10 cellular contexts compared by ENCODE assay signal in the genomic region with DNA sequence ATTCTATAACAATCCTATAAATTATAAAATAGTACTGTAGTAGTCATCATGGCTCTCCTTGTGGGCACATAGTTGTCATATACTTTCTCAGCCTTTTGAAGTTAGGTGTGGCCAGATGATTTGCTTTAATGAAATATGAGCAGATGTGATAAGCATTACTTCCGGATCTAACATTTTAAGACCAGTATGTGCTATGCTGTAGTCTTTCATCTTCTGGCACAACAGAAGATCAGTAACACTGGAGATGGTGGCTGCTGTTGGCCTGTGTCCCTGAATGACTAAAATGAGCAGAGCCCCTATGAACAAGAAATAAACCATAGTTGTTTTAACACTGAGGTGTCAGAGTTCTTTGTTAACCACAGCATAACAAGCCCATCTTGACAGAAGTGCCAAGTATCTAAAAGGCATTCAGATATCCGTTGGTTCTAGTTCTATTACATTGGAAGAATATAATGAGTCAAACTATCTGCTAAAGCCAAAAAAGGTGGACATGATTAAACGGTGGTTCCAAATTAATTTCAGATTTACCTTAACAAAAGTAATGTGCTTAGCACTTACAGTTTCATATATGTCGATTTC. TPM values are rescaled to one million over a fixed set of nuclear protein-coding genes. Genes with fewer than 3 reads are reported as not detected.
DNase-seq lines count a peak whose midpoint lies in the region; ATAC-seq and TF ChIP-seq lines count a peak whose summit lies in the region.
"Had no signal": no experiment of that assay in that cellular context is flagged by ENCODE, and none has a peak within 500 bp of the region (broad histone marks: within the 10 kb centered on the region; RNA-seq: fewer than 3 reads in every experiment).

No MANE protein-coding gene starts in this region.

- DNase-seq in activated gamma-delta T cell treated with Interleukin-2 at 50 U/mL for 16 hours (peak; percentile 46), activated gamma-delta T cell (lab: John Stamatoyannopoulos, UW) (no peak), OCI-LY7 (ENCODE audit: low spot score) (peak; percentile 38), mammary epithelial cell (peak; percentile 18), uterus (no peak), NCI-H510A treated with DMSO at 0.1 percent for 48 hours (lab: John Stamatoyannopoulos, UW) (no peak)
- DNase-seq in stimulated activated naive B cell treated with anti-CD40 and anti-IgM and Interleukin-4, amounts not matched to agents 10 μg/mL and 1 μg/mL and 100 μg/mL, for 72 hours = no peak
- DNase-seq: mesenchymal stem cell had no signal

- dilution Hi-C loops in mammary epithelial cell (cut with HindIII; ENCODE audit: low sequenced_read_pairs) = no loop called here

- POLR2A ChIA-PET in OCI-LY7 (lab: Charles Lee) = interaction anchor here (1.1 to 7.5 kb wide), 2 partner anchors 14 to 36 kb away, joined by 3 to 50 read pairs; no protein-coding TSS in a partner anchor

- peaks cover 50% of the 10 kb centered on the region for H3K4me1 ChIP-seq in OCI-LY7 (ENCODE audit: insufficient read depth, low read length, poor library complexity, severe bottlenecking)
- H3K4me1 ChIP-seq in mammary epithelial cell (ENCODE audit: insufficient read depth, low read length) = peaks cover 26% of the 10 kb centered on the region
- H3K4me1 ChIP-seq in uterus = peaks cover 0 to 8% of the 10 kb centered on the region in 2 donors

- H3K9me3 Mint-ChIP-seq in stimulated activated naive B cell treated with anti-CD40 and anti-IgM and Interleukin-4, amounts not matched to agents 10 μg/mL and 1 μg/mL and 100 μg/mL, for 72 hours = no peaks in the 10 kb centered on the region
- H3K9me3 Mint-ChIP-seq: WTC11 had no signal

- H3K9me3 ChIP-seq in OCI-LY7 (ENCODE audit: low read length) (no peaks in the 10 kb centered on the region), mammary epithelial cell (replicated peaks; ENCODE audit: insufficient read depth, low read length) (no peaks in the 10 kb centered on the region), uterus (no peaks in the 10 kb centered on the region)

- no peaks in the 10 kb centered on the region for H3K9me2 ChIP-seq in OCI-LY7 (ENCODE audit: insufficient read depth, low read length)

- BruUV-seq in OCI-LY7 (replicated peaks; lab: Mats Ljungman, UMichigan) = no TSS peak
- no TSS peak for BruUV-seq in mammary epithelial cell (replicated peaks; lab: Mats Ljungman, UMichigan)

- no peak for ATAC-seq in stimulated activated naive B cell treated with anti-CD40 and anti-IgM and Interleukin-4, amounts not matched to agents 10 μg/mL and 1 μg/mL and 100 μg/mL, for 72 hours (replicated peaks)
- no peak for ATAC-seq in GM21381 (IDR thresholded peaks at IDR 0.05; ENCODE audit: unreplicated experiment)
- ATAC-seq: WTC11 had no signal

- no peak overlapping the region for H2AFZ ChIP-seq in OCI-LY7 (ENCODE audit: low read length)
- no peak overlapping the region for H2AFZ ChIP-seq in mammary epithelial cell (ENCODE audit: low read depth, low read length)

- no peaks in the 10 kb centered on the region for H3K27me3 ChIP-seq in mammary epithelial cell (ENCODE audit: insufficient read depth, low read length)
- H3K27me3 ChIP-seq in uterus = no peaks in the 10 kb centered on the region

- peaks cover 25 to 33% of the 10 kb centered on the region in 2 donors for H3K36me3 Mint-ChIP-seq in stimulated activated naive B cell treated with anti-CD40 and anti-IgM and Interleukin-4, amounts not matched to agents 10 μg/mL and 1 μg/mL and 100 μg/mL, for 72 hours

- H3K4me2 ChIP-seq in OCI-LY7 (ENCODE audit: low read length) = peak overlapping the region; percentile 95
- H3K4me2 ChIP-seq in mammary epithelial cell (ENCODE audit: insufficient read depth, low read depth, low read length) = peak overlapping the region; percentile 90

- peaks cover 45 to 67% of the 10 kb centered on the region in 2 donors for H3K4me1 Mint-ChIP-seq in stimulated activated naive B cell treated with anti-CD40 and anti-IgM and Interleukin-4, amounts not matched to agents 10 μg/mL and 1 μg/mL and 100 μg/mL, for 72 hours

- H3K27ac ChIP-seq in OCI-LY7 (ENCODE audit: low read depth, low read length, poor library complexity, severe bottlenecking) (peak overlapping the region; percentile 61), mammary epithelial cell (ENCODE audit: insufficient read depth, low read depth, low read length) (peak overlapping the region; percentile 93), uterus (no peak overlapping the region)

- H3K9ac ChIP-seq in mammary epithelial cell (ENCODE audit: insufficient read depth, low read length) = peak overlapping the region; percentile 60

- H3K4me3 ChIP-seq in OCI-LY7 (ENCODE audit: low read depth, low read length, poor library complexity, severe bottlenecking) = peak overlapping the region; percentile 92
- H3K4me3 ChIP-seq in mammary epithelial cell (replicated peaks in 1 of 3; ENCODE audit: insufficient read depth in 1 of 3, low read depth in 2 of 3, low read length in 3 of 3) = peak overlapping the region in 1 of 3 experiments; percentile 74
- no peak overlapping the region for H3K4me3 ChIP-seq in uterus

- peak overlapping the region; percentile 14 for H3K27ac Mint-ChIP-seq in stimulated activated naive B cell treated with anti-CD40 and anti-IgM and Interleukin-4, amounts not matched to agents 10 μg/mL and 1 μg/mL and 100 μg/mL, for 72 hours
- H3K27ac Mint-ChIP-seq: WTC11 had no signal

- WGBS in mammary epithelial cell (ENCODE audit: low coverage, missing lambda C conversion rate) = 2% methylated on average over 4 of the region's 4 CpGs

- intact Hi-C loops in OCI-LY7 (cut with micrococcal nuclease; ENCODE audit: unreplicated experiment) (loop anchor here (10.0 kb wide), 3 partner anchors 76 to 316 kb away; partner anchors contain the start of genes ME2 and SMAD4), mammary epithelial cell (cut with micrococcal nuclease) (loop anchor here (10.0 kb wide), 1 partner anchor 1044 kb away; no protein-coding TSS in a partner anchor), uterus (cut with DNase I; ENCODE audit: low total_unique reads) (no loop called here)

- H4K20me1 ChIP-seq in OCI-LY7 (ENCODE audit: insufficient read depth, low read length) (peaks cover 22% of the 10 kb centered on the region; the same call in 1 of the 2 replicates), mammary epithelial cell (ENCODE audit: insufficient read depth, low read length) (no peaks in the 10 kb centered on the region)

- TF ChIP-seq CTCF in OCI-LY7 (conservative IDR thresholded peaks at IDR 0.05; ENCODE audit: low read length) (no peak), mammary epithelial cell (conservative IDR thresholded peaks at IDR 0.05 in 1 of 2, IDR thresholded peaks at IDR 0.05 in 1 of 2; ENCODE audit: extremely low read depth in 1 of 2, insufficient read depth in 1 of 2, low read depth in 1 of 2, low read length in 2 of 2) (no peak), uterus (IDR thresholded peaks at IDR 0.05) (no peak)

- H3K79me2 ChIP-seq in OCI-LY7 (ENCODE audit: insufficient read depth, low read depth, low read length) (peaks cover 100% of the 10 kb centered on the region), mammary epithelial cell (ENCODE audit: insufficient read depth, low read length) (peaks cover 100% of the 10 kb centered on the region)

- H3K36me3 ChIP-seq in OCI-LY7 (ENCODE audit: insufficient read depth, low read length) = peaks cover 74% of the 10 kb centered on the region
- H3K36me3 ChIP-seq in mammary epithelial cell (ENCODE audit: insufficient read depth, low read length) = peaks cover 4% of the 10 kb centered on the region
- no peaks in the 10 kb centered on the region for H3K36me3 ChIP-seq in uterus

- H3K27me3 Mint-ChIP-seq in stimulated activated naive B cell treated with anti-CD40 and anti-IgM and Interleukin-4, amounts not matched to agents 10 μg/mL and 1 μg/mL and 100 μg/mL, for 72 hours = no peaks in the 10 kb centered on the region

- TF ChIP-seq POLR2A in uterus (IDR thresholded peaks at IDR 0.05) = no peak

- CTCF ChIA-PET in OCI-LY7 (lab: Charles Lee; ENCODE audit: unreplicated experiment) (no interaction called here), mammary epithelial cell (lab: Charles Lee; ENCODE audit: low non-redundant PET) (no interaction called here)

- in situ Hi-C loops in mammary epithelial cell (cut with MboI; ENCODE audit: low sequenced_read_pairs in 2 of 2) = loop anchor here in 1 of 2 donors (10.0 kb wide), 1 partner anchor 424 kb away; no protein-coding TSS in a partner anchor

- H3K4me3 Mint-ChIP-seq in stimulated activated naive B cell treated with anti-CD40 and anti-IgM and Interleukin-4, amounts not matched to agents 10 μg/mL and 1 μg/mL and 100 μg/mL, for 72 hours = no peak overlapping the region

RNA-seq across cellular contexts. Expression of gene MEX3C, which starts 6.3 kb away (rescaled TPM):
- 41.9 and 48.9 TPM in 2 replicates for total RNA-seq in OCI-LY7 (2014; rRNA removed; shearing (Covaris generic))
- total RNA-seq in OCI-LY7 (2022) (43.4 TPM in 2 replicates), mammary epithelial cell (100 to 1,000 TPM in 1 of 2 donors, 10 to 100 TPM in 1; 79.1 to 102 TPM), uterus (10 to 100 TPM; 20.7 to 69.4 (median 40.7) TPM)
- polyA plus RNA-seq in mammary epithelial cell = 57.7 TPM
- polyA minus RNA-seq in mammary epithelial cell = 187 TPM

Comparison
In these comparisons a context has a peak if more than half of its experiments do, and no peak if none do; other contexts are left out.
1. DNase-seq: peak in activated gamma-delta T cell treated with Interleukin-2 at 50 U/mL for 16 hours (single experiment), OCI-LY7 (single experiment) and mammary epithelial cell (single experiment); none in activated gamma-delta T cell (single experiment), stimulated activated naive B cell treated with anti-CD40 and anti-IgM and Interleukin-4, amounts not matched to agents 10 μg/mL and 1 μg/mL and 100 μg/mL, for 72 hours (single experiment), uterus (0 of 2) and NCI-H510A treated with DMSO at 0.1 percent for 48 hours (single experiment).
2. H3K27ac ChIP-seq: peak in OCI-LY7 (single experiment) and mammary epithelial cell (single experiment); none in uterus (0 of 2).